1 cellular context compared by ENCODE assay signal in genomic region chr17:2723997-2724782, GRCh38.
TF ChIP-seq lines count a peak whose summit lies in the region.

No MANE protein-coding gene starts in this region.

TF ChIP-seq in HepG2, 621 proteins besides CTCF, POLR2A, EP300 and RAD21 (continued from another document):
- TF ChIP-seq, protein P1, sequence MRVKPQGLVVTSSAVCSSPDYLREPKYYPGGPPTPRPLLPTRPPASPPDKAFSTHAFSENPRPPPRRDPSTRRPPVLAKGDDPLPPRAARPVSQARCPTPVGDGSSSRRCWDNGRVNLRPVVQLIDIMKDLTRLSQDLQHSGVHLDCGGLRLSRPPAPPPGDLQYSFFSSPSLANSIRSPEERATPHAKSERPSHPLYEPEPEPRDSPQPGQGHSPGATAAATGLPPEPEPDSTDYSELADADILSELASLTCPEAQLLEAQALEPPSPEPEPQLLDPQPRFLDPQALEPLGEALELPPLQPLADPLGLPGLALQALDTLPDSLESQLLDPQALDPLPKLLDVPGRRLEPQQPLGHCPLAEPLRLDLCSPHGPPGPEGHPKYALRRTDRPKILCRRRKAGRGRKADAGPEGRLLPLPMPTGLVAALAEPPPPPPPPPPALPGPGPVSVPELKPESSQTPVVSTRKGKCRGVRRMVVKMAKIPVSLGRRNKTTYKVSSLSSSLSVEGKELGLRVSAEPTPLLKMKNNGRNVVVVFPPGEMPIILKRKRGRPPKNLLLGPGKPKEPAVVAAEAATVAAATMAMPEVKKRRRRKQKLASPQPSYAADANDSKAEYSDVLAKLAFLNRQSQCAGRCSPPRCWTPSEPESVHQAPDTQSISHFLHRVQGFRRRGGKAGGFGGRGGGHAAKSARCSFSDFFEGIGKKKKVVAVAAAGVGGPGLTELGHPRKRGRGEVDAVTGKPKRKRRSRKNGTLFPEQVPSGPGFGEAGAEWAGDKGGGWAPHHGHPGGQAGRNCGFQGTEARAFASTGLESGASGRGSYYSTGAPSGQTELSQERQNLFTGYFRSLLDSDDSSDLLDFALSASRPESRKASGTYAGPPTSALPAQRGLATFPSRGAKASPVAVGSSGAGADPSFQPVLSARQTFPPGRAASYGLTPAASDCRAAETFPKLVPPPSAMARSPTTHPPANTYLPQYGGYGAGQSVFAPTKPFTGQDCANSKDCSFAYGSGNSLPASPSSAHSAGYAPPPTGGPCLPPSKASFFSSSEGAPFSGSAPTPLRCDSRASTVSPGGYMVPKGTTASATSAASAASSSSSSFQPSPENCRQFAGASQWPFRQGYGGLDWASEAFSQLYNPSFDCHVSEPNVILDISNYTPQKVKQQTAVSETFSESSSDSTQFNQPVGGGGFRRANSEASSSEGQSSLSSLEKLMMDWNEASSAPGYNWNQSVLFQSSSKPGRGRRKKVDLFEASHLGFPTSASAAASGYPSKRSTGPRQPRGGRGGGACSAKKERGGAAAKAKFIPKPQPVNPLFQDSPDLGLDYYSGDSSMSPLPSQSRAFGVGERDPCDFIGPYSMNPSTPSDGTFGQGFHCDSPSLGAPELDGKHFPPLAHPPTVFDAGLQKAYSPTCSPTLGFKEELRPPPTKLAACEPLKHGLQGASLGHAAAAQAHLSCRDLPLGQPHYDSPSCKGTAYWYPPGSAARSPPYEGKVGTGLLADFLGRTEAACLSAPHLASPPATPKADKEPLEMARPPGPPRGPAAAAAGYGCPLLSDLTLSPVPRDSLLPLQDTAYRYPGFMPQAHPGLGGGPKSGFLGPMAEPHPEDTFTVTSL (CRISPR knock-in tag; IDR thresholded peaks at IDR 0.05; ENCODE audit: borderline replicate concordance), result no peak
TF ChIP-seq in HepG2: peak in this region for 1.
